Comparison of ENCODE assay signal across 9 cellular contexts in the genomic region with DNA sequence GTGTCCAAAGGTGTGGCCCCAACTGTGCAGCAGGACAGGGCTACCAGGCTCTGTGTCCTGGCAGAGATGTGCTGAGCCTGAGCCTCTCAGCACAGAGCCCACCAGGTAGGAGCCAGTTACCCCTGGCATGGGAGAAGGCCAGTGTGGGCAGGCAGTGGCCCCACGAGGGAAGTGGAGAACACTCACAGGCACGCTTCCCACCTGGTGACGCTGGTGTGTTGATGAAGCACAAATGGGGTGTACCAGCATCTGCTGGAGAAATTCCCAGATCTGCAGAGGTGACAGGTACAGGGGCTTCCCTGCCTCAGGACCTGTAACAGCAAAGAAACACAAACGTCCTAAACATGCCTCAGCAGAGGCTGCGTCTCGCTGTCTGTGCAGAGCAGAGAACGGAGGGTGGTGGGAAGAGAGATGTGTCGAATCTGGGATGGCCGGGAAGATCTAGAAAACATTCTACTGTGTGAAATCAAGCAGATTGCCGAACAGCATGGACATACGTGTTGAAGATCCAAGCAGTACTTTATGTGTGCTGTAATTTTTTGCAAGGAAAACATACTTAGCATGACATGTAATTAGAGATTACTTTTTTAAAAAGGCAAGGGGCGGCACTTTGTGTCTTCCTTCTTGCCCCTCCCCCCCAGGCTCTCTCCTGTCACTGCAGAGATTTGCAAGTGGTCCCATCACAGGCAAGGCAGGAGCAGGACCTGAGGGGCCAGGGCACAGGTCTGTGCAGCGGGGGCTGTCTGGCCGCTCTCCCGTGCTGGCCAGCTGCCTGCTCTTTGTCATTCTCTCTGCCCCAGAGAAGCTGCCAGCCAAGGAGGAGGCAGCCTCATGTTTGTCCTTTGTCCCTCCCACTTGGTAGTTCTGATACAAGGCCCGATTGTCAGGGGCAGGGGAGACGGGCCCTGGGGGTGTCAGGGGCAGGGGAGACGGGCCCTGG. TPM values are rescaled to one million over a fixed set of nuclear protein-coding genes. Genes with fewer than 3 reads are reported as not detected.
A peak's percentile ranks its signal among the peaks of the same experiment; 100 is the strongest.
DNase-seq lines count a peak whose midpoint lies in the region; ATAC-seq lines count a peak whose summit lies in the region.
"Had no signal": no experiment of that assay in that cellular context is flagged by ENCODE, and none has a peak within 500 bp of the region (broad histone marks: within the 10 kb centered on the region; RNA-seq: fewer than 3 reads in every experiment).

No MANE protein-coding gene starts in this region.

- H3K36me3 Mint-ChIP-seq in stimulated activated naive B cell treated with anti-CD40 and anti-IgM and Interleukin-4, amounts not matched to agents 10 μg/mL and 1 μg/mL and 100 μg/mL, for 72 hours: peaks cover 33 to 41% of the 10 kb centered on the region in 2 donors

- no peaks in the 10 kb centered on the region for H3K79me2 ChIP-seq in GM23248 (ENCODE audit: insufficient read depth)

- peak overlapping the region; percentile 61 for H3K4me2 ChIP-seq in GM23248 (ENCODE audit: unreplicated experiment)

- H3K27ac Mint-ChIP-seq in stimulated activated naive B cell treated with anti-CD40 and anti-IgM and Interleukin-4, amounts not matched to agents 10 μg/mL and 1 μg/mL and 100 μg/mL, for 72 hours: peak overlapping the region; percentile 76
- H3K27ac Mint-ChIP-seq: activated B cell treated with CpG ODN at 0.5 μM for 24 hours had no signal

- H3K9me2 ChIP-seq in GM23248 (ENCODE audit: insufficient read depth): no peaks in the 10 kb centered on the region

- no peaks in the 10 kb centered on the region for H3K9me3 Mint-ChIP-seq in stimulated activated naive B cell treated with anti-CD40 and anti-IgM and Interleukin-4, amounts not matched to agents 10 μg/mL and 1 μg/mL and 100 μg/mL, for 72 hours
- H3K9me3 Mint-ChIP-seq: activated B cell treated with CpG ODN at 0.5 μM for 24 hours had no signal

- no peak overlapping the region for H3K4me3 ChIP-seq in GM23248

- no peaks in the 10 kb centered on the region for H3K36me3 ChIP-seq in GM23248 (ENCODE audit: low read depth)

- DNase-seq in GM23248 (peak; percentile 63), cerebellum (ENCODE audit: low spot score) (peak; percentile 51), inferior parietal cortex (ENCODE audit: extremely low spot score) (peak; percentile 72), DMS153 treated with DMSO at 0.1 percent for 48 hours (lab: John Stamatoyannopoulos, UW; ENCODE audit: unreplicated experiment) (no peak), DMS79 (lab: John Stamatoyannopoulos, UW) (no peak)
- no peak for DNase-seq in stimulated activated naive B cell treated with anti-CD40 and anti-IgM and Interleukin-4, amounts not matched to agents 10 μg/mL and 1 μg/mL and 100 μg/mL, for 72 hours
- no peak for DNase-seq in activated CD4-positive, alpha-beta T cell treated with anti-CD3 and anti-CD28 coated beads, Interleukin-2, amount 50 U/mL, for 4 hours
- DNase-seq: activated B cell treated with CpG ODN at 0.5 μM for 24 hours had no signal

- no peaks in the 10 kb centered on the region for H3K27me3 ChIP-seq in GM23248 (replicated peaks; ENCODE audit: insufficient read depth)

- no peak for ATAC-seq in stimulated activated naive B cell treated with anti-CD40 and anti-IgM and Interleukin-4, amounts not matched to agents 10 μg/mL and 1 μg/mL and 100 μg/mL, for 72 hours (replicated peaks)
- ATAC-seq in GM18909 (IDR thresholded peaks at IDR 0.05; ENCODE audit: poor library complexity, unreplicated experiment): no peak

- no peak overlapping the region for H3K4me3 Mint-ChIP-seq in stimulated activated naive B cell treated with anti-CD40 and anti-IgM and Interleukin-4, amounts not matched to agents 10 μg/mL and 1 μg/mL and 100 μg/mL, for 72 hours
- H3K4me3 Mint-ChIP-seq: activated B cell treated with CpG ODN at 0.5 μM for 24 hours had no signal

- in situ Hi-C loops in GM23248 (cut with MboI): loop anchor here (25.0 kb wide), 1 partner anchor 385 kb away; the partner anchor contains the start of genes MPHOSPH9 and MTRFR

- H3K4me1 ChIP-seq in GM23248 (ENCODE audit: insufficient read depth): peaks cover 15% of the 10 kb centered on the region

- peaks cover 7 to 10% of the 10 kb centered on the region in 2 donors for H3K4me1 Mint-ChIP-seq in stimulated activated naive B cell treated with anti-CD40 and anti-IgM and Interleukin-4, amounts not matched to agents 10 μg/mL and 1 μg/mL and 100 μg/mL, for 72 hours
- H3K4me1 Mint-ChIP-seq: activated B cell treated with CpG ODN at 0.5 μM for 24 hours had no signal

- H3K9ac ChIP-seq in GM23248: no peak overlapping the region

- peak overlapping the region; percentile 60 for H3K27ac ChIP-seq in GM23248

- peak overlapping the region; percentile 90; the same call in 1 of the 2 replicates for H2AFZ ChIP-seq in GM23248

- H4K20me1 ChIP-seq in GM23248 (ENCODE audit: insufficient read depth): no peaks in the 10 kb centered on the region

- no peaks in the 10 kb centered on the region for H3K27me3 Mint-ChIP-seq in stimulated activated naive B cell treated with anti-CD40 and anti-IgM and Interleukin-4, amounts not matched to agents 10 μg/mL and 1 μg/mL and 100 μg/mL, for 72 hours
- H3K27me3 Mint-ChIP-seq: activated B cell treated with CpG ODN at 0.5 μM for 24 hours had no signal

- no peaks in the 10 kb centered on the region for H3K9me3 ChIP-seq in GM23248 (ENCODE audit: low read depth)

- 30 to 33% methylated on average over 17 to 18 of the region's 18 CpGs for WGBS in GM23248 (ENCODE audit: low coverage in 1 of 2, low lambda C conversion rate in 2 of 2, missing lambda C conversion rate in 2 of 2), 2 experiments

- peaks cover 14% of the 10 kb centered on the region for H3F3A ChIP-seq in GM23248 (ENCODE audit: insufficient read depth)

RNA-seq across cellular contexts. Expression of gene HIP1R, which starts 17.3 kb away (rescaled TPM):
- 16.3 and 16.4 TPM in 2 replicates for total RNA-seq in GM23248 (2014; rRNA removed; shearing (Covaris generic))
- polyA plus RNA-seq in GM23248 (2016; fragmentation: Nextera tagmentation; extraction: Ambion mirVana): 7.1 and 7.6 TPM in 2 replicates
- 60.3 TPM for total RNA-seq in cerebellum

RNA-seq across cellular contexts. Expression of gene VPS37B, which starts 43.3 kb away (rescaled TPM):
- total RNA-seq in GM23248 (2014; rRNA removed; shearing (Covaris generic)): 26.1 and 31.3 TPM in 2 replicates
- 19.1 and 19.9 TPM in 2 replicates for polyA plus RNA-seq in GM23248 (2016; fragmentation: Nextera tagmentation; extraction: Ambion mirVana)
- 17.6 TPM for total RNA-seq in cerebellum

Comparison
In these comparisons a context has a peak if more than half of its experiments do, and no peak if none do; other contexts are left out.
1. DNase-seq: peak in GM23248 (single experiment), cerebellum (single experiment) and inferior parietal cortex (single experiment); none in stimulated activated naive B cell treated with anti-CD40 and anti-IgM and Interleukin-4, amounts not matched to agents 10 μg/mL and 1 μg/mL and 100 μg/mL, for 72 hours (single experiment), activated CD4-positive, alpha-beta T cell treated with anti-CD3 and anti-CD28 coated beads, Interleukin-2, amount 50 U/mL, for 4 hours (0 of 2), DMS153 treated with DMSO at 0.1 percent for 48 hours (single experiment) and DMS79 (single experiment).